ENCODE assay signal across 33 cellular contexts in the genomic region with DNA sequence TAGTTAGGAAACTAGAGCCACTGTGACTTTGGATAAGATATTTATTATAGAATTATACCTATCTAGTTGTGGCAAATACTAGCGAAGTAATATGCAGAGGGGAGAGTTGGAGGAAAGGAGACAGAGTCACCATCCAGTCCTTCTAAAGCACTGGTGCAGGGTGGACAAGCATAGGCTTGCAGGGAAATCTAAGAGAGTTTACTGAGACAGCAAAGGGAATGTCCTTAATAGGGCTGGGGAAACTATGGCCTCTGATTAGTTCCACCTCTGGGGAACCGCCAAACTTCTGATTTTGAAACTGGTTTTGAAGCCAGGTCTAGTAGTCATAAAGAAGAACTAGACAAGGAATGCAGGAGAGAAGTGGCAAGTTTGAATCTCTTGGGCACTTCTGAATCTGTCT.
"Had no signal": no experiment of that assay in that cellular context is flagged by ENCODE, and none has a peak within 500 bp of the region (broad histone marks: within the 10 kb centered on the region; RNA-seq: fewer than 3 reads in every experiment).

No MANE protein-coding gene starts in this region.

- ATAC-seq: activated CD4-positive, CD25-positive, alpha-beta regulatory T cell treated with anti-CD3 and anti-CD28 coated beads, Interleukin-2, amount 50 U/mL, for 24 hours; activated CD8-positive, alpha-beta T cell treated with anti-CD3 and anti-CD28 coated beads for 36 hours; activated T-cell treated with anti-CD3 and anti-CD28 coated beads, Interleukin-2, amount 50 U/mL, for 4 hours; activated T-helper 17 cell treated with anti-CD3 and anti-CD28 coated beads, Interleukin-2, amount 50 U/mL, for 72 hours; T-helper 17 cell had no signal

- H3K9me3 ChIP-seq: colonic mucosa, esophagus muscularis mucosa had no signal

- H3K27me3 Mint-ChIP-seq: activated B cell treated with CpG ODN at 0.5 μM for 24 hours; activated CD8-positive, alpha-beta T cell treated with anti-CD3 and anti-CD28 coated beads for 36 hours; activated naive CD8-positive, alpha-beta T cell; T-helper 17 cell had no signal

- H3K27ac ChIP-seq: brain microvascular endothelial cell, cardiac muscle cell, colonic mucosa, WERI-Rb-1 had no signal

- H3K36me3 Mint-ChIP-seq: activated naive CD8-positive, alpha-beta T cell had no signal

- H3K4me1 Mint-ChIP-seq: activated B cell treated with CpG ODN at 0.5 μM for 24 hours; activated T-helper 17 cell treated with anti-CD3 and anti-CD28 coated beads, Interleukin-2, amount 50 U/mL, for 72 hours; T-helper 17 cell had no signal

- H3K4me3 ChIP-seq: cardiac muscle cell, colonic mucosa, esophagus muscularis mucosa had no signal

- H3K27me3 ChIP-seq: brain microvascular endothelial cell, cardiac muscle cell, colonic mucosa, esophagus muscularis mucosa had no signal

- H3K9me3 Mint-ChIP-seq: activated B cell treated with CpG ODN at 0.5 μM for 24 hours; activated CD8-positive, alpha-beta T cell treated with anti-CD3 and anti-CD28 coated beads for 36 hours; activated T-cell treated with anti-CD3 and anti-CD28 coated beads, Interleukin-2, amount 50 U/mL, for 4 hours; activated T-helper 17 cell treated with anti-CD3 and anti-CD28 coated beads, Interleukin-2, amount 50 U/mL, for 72 hours; T-helper 2 cell treated with Interferon-gamma antibody and Interleukin-4, amounts not matched to agents 5 μg/mL and 100 μg/mL, for 36 hours had no signal

- H3K4me3 Mint-ChIP-seq: activated B cell treated with CpG ODN at 0.5 μM for 24 hours; activated CD8-positive, alpha-beta T cell treated with anti-CD3 and anti-CD28 coated beads for 36 hours; activated naive CD8-positive, alpha-beta T cell; activated T-cell treated with anti-CD3 and anti-CD28 coated beads, Interleukin-2, amount 50 U/mL, for 4 hours; activated T-helper 17 cell treated with anti-CD3 and anti-CD28 coated beads, Interleukin-2, amount 50 U/mL, for 72 hours; T-helper 17 cell; T-helper 2 cell treated with Interferon-gamma antibody and Interleukin-4, amounts not matched to agents 5 μg/mL and 100 μg/mL, for 36 hours had no signal

- H3K27ac Mint-ChIP-seq: activated B cell treated with CpG ODN at 0.5 μM for 24 hours; activated CD8-positive, alpha-beta T cell treated with anti-CD3 and anti-CD28 coated beads for 36 hours; activated naive CD8-positive, alpha-beta T cell; activated T-helper 17 cell treated with anti-CD3 and anti-CD28 coated beads, Interleukin-2, amount 50 U/mL, for 72 hours; T-helper 17 cell; T-helper 2 cell treated with Interferon-gamma antibody and Interleukin-4, amounts not matched to agents 5 μg/mL and 100 μg/mL, for 36 hours had no signal

- H3K4me1 ChIP-seq: colonic mucosa had no signal

- DNase-seq: activated B cell treated with CpG ODN at 0.5 μM for 24 hours; activated CD4-positive, alpha-beta T cell treated with anti-CD3 and anti-CD28 coated beads for 48 hours; activated CD4-positive, alpha-beta T cell treated with anti-CD3 and anti-CD28 coated beads, Interleukin-2, amount 50 U/mL, for 1 hour; activated CD4-positive, alpha-beta T cell treated with anti-CD3 and anti-CD28 coated beads, Interleukin-2, amount 50 U/mL, for 48 hours; activated CD8-positive, alpha-beta memory T cell treated with anti-CD3 and anti-CD28 coated beads for 24 hours; activated CD8-positive, alpha-beta T cell treated with anti-CD3 and anti-CD28 coated beads for 36 hours; activated effector memory CD4-positive, alpha-beta T cell treated with Interleukin-2 at 50 U/mL for 16 hours; activated gamma-delta T cell treated with Interleukin-2 at 50 U/mL for 16 hours; activated naive CD4-positive, alpha-beta T cell treated with anti-CD3 and anti-CD28 coated beads, Interleukin-2, amount 50 U/mL, for 16 hours; activated naive CD4-positive, alpha-beta T cell treated with Interleukin-2 at 50 U/mL for 16 hours; activated T-cell treated with anti-CD3 and anti-CD28 coated beads, Interleukin-2, amount 50 U/mL, for 4 hours; amniotic stem cell; anterior cingulate cortex; brain microvascular endothelial cell; central memory CD4-positive, alpha-beta T cell; cerebellar nuclear complex; colonic mucosa; effector CD8-positive, alpha-beta T cell; head of caudate nucleus; T-helper 1 cell; T-helper 17 cell; T1000; WERI-Rb-1 had no signal

- FAIRE-seq: astrocyte, endometrium, endothelial cell of umbilical vein, frontal cortex had no signal

- H3K36me3 ChIP-seq: brain microvascular endothelial cell, cardiac muscle cell, colonic mucosa, esophagus muscularis mucosa, WERI-Rb-1 had no signal
